ENCODE assay signal across 35 cellular contexts in the genomic region with DNA sequence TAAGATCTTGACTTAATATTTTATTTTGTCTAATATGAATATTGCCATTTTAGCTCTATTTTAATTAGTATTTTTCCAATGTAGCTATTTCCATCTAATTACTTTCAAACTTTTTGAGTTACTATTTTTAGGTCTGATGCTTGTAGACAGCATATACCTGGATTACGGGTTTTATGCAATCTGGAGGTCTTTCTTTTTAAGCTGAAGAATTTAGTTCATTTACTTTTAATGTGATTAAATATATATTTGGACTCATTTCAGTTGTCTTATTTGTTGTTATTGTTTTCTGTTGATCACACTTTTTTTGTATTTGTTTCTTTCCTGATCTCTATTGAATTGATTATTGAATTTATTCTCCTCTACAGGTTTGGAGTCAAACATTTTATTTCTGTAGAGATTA. TPM values are rescaled to one million over a fixed set of nuclear protein-coding genes. Genes with fewer than 3 reads are reported as not detected.
"Had no signal": no experiment of that assay in that cellular context is flagged by ENCODE, and none has a peak within 500 bp of the region (broad histone marks: within the 10 kb centered on the region; RNA-seq: fewer than 3 reads in every experiment).

No MANE protein-coding gene starts in this region.

- H3K4me1 ChIP-seq: breast epithelium had no signal

- H3K36me3 ChIP-seq: adrenal gland, ascending aorta, brain microvascular endothelial cell, breast epithelium, cardiac muscle cell had no signal

- DNase-seq: activated effector memory CD4-positive, alpha-beta T cell treated with anti-CD3 and anti-CD28 coated beads, Interleukin-2, amount 50 U/mL, for 16 hours; activated effector memory CD4-positive, alpha-beta T cell treated with Interleukin-2 at 50 U/mL for 16 hours; activated gamma-delta T cell; activated gamma-delta T cell treated with Interleukin-2 at 50 U/mL for 16 hours; activated naive CD4-positive, alpha-beta T cell; activated naive CD4-positive, alpha-beta T cell treated with anti-CD3 and anti-CD28 coated beads for 36 hours; activated naive CD4-positive, alpha-beta T cell treated with anti-CD3 and anti-CD28 coated beads, Interleukin-2, amount 10 ng/mL, durations not matched to agents 7 days and 5 days; activated naive CD4-positive, alpha-beta T cell treated with anti-CD3 and anti-CD28 coated beads, Interleukin-2, amount 50 U/mL, for 16 hours; activated naive CD4-positive, alpha-beta T cell treated with Interleukin-2 at 50 U/mL for 16 hours; activated naive CD8-positive, alpha-beta T cell treated with anti-CD3 and anti-CD28 coated beads for 36 hours; activated naive CD8-positive, alpha-beta T cell treated with anti-CD3 and anti-CD28 coated beads, Interleukin-2, amount 10 ng/mL, durations not matched to agents 7 days and 5 days; activated naive CD8-positive, alpha-beta T cell treated with anti-CD3 and anti-CD28 coated beads, Interleukin-2, amount 50 U/mL, for 24 hours; activated T-cell treated with anti-CD3 and anti-CD28 coated beads, Interleukin-2, amount 50 U/mL, for 24 hours; activated T-cell treated with anti-CD3 and anti-CD28 coated beads, Interleukin-2, amount 50 U/mL, for 4 hours; activated T-cell treated with anti-CD3 and anti-CD28 coated beads, Interleukin-2, amount 50 U/mL, for 48 hours; activated T-cell treated with anti-CD3 and anti-CD28 coated beads, Interleukin-2, amount 50 U/mL, for 72 hours; adrenal gland; amniotic stem cell; amygdala; anterior cingulate cortex; aorta; body of pancreas; brain microvascular endothelial cell; caudate nucleus; central memory CD4-positive, alpha-beta T cell; cerebellar nuclear complex had no signal

- H3K27ac ChIP-seq: adrenal gland, ascending aorta, body of pancreas, brain microvascular endothelial cell, breast epithelium, cardiac muscle cell had no signal

- FAIRE-seq: astrocyte, bronchial epithelial cell had no signal

- H3K9me3 ChIP-seq: adrenal gland, body of pancreas had no signal

- H3K4me3 ChIP-seq: adrenal gland, ascending aorta, body of pancreas, breast epithelium, cardiac muscle cell had no signal

- H3K27me3 ChIP-seq: adrenal gland, ascending aorta, body of pancreas, brain microvascular endothelial cell, breast epithelium, cardiac muscle cell had no signal

- ATAC-seq: activated naive CD4-positive, alpha-beta T cell treated with anti-CD3 and anti-CD28 coated beads, Interleukin-2, amount 50 U/mL, for 72 hours; activated naive CD8-positive, alpha-beta T cell treated with anti-CD3 and anti-CD28 coated beads, Interleukin-2, amount 50 U/mL, for 24 hours; activated T-cell treated with anti-CD3 and anti-CD28 coated beads, Interleukin-2, amount 50 U/mL, for 4 hours; activated T-cell treated with anti-CD3 and anti-CD28 coated beads, Interleukin-2, amount 50 U/mL, for 72 hours; activated T-helper 17 cell treated with anti-CD3 and anti-CD28 coated beads, Interleukin-2, amount 50 U/mL, for 72 hours; body of pancreas had no signal

RNA-seq across cellular contexts. Expression of a gene that starts 30.3 kb away (rescaled TPM):
- total RNA-seq: activated naive CD4-positive, alpha-beta T cell treated with anti-CD3 and anti-CD28 coated beads for 36 hours; activated naive CD4-positive, alpha-beta T cell treated with anti-CD3 and anti-CD28 coated beads, Interleukin-2, amount 50 U/mL, for 72 hours; activated naive CD8-positive, alpha-beta T cell treated with anti-CD3 and anti-CD28 coated beads for 36 hours; activated naive CD8-positive, alpha-beta T cell treated with anti-CD3 and anti-CD28 coated beads, Interleukin-2, amount 10 ng/mL, durations not matched to agents 7 days and 5 days; activated T-cell treated with anti-CD3 and anti-CD28 coated beads, Interleukin-2, amount 50 U/mL, for 4 hours; activated T-cell treated with anti-CD3 and anti-CD28 coated beads, Interleukin-2, amount 50 U/mL, for 72 hours; activated T-helper 1 cell treated with anti-CD3 and anti-CD28 coated beads, Interleukin-12 subunit alpha, Interleukin-12 subunit beta, Interleukin-2, Interleukin-4 antibody, amounts not matched to agents 30 ng/mL and 10 ng/mL and 1 ng/mL, durations not matched to agents 14 hours and 24 hours and 36 hours; activated T-helper 17 cell treated with anti-CD3 and anti-CD28 coated beads, Interleukin-2, amount 50 U/mL, for 72 hours; activated T-helper 2 cell treated with anti-CD3 and anti-CD28 coated beads, Interferon-gamma antibody, Interleukin-2, Interleukin-4, amounts not matched to agents 10 μg/mL and 5 μg/mL and 100 μg/mL, durations not matched to agents 14 hours and 24 hours and 36 hours had no signal
